Comparison of ENCODE assay signal across 8 cellular contexts in genomic region chr17:18033442-18034099, GRCh38. TPM values are rescaled to one million over a fixed set of nuclear protein-coding genes. Genes with fewer than 3 reads are reported as not detected.
DNase-seq lines count a peak whose midpoint lies in the region; ATAC-seq, FAIRE-seq and TF ChIP-seq lines count a peak whose summit lies in the region.

No MANE protein-coding gene starts in this region.

- DNase-seq in activated T-cell treated with anti-CD3 and anti-CD28 coated beads for 1 hour (ENCODE audit: low read depth) (peak; percentile 18), NCI-H1694 treated with DMSO at 0.1 percent for 48 hours (lab: John Stamatoyannopoulos, UW) (peak; percentile 96), SW 1271 (lab: John Stamatoyannopoulos, UW) (peak; percentile 75 to 96), bronchial epithelial cell (ENCODE audit: low read depth) (peak; percentile 78), keratinocyte (ENCODE audit: low read depth, low spot score) (peak; percentile 58)
- no peak for DNase-seq in activated T-cell treated with anti-CD3 and anti-CD28 coated beads, Interleukin-2, amount 50 U/mL, for 1 hour
- DNase-seq in stimulated activated CD4-positive, alpha-beta T cell treated with anti-CD3 and anti-CD28 coated beads, TNF-alpha, amount 100 ng/mL, for 48 hours (ENCODE audit: low read depth in 3 of 3): peak in 2 of 3 donors; percentile 11 to 43

- H3K9ac ChIP-seq in keratinocyte (ENCODE audit: control insufficient read depth, extremely low read depth, insufficient read depth, low read length): no peak overlapping the region

- H2AFZ ChIP-seq in keratinocyte (ENCODE audit: control insufficient read depth, low read length): no peak overlapping the region

- peaks cover 49% of the 10 kb centered on the region for H3K79me2 ChIP-seq in keratinocyte (ENCODE audit: control insufficient read depth, insufficient read depth, low read length)

- no peak overlapping the region for H3K27ac ChIP-seq in keratinocyte (ENCODE audit: control insufficient read depth, insufficient read depth, low read length)

- H3K9me1 ChIP-seq in keratinocyte (ENCODE audit: control insufficient read depth, extremely low read depth, insufficient read depth, low read length): no peaks in the 10 kb centered on the region

- H4K20me1 ChIP-seq in keratinocyte (ENCODE audit: control insufficient read depth, extremely low read depth, insufficient read depth, low read length): no peaks in the 10 kb centered on the region

- no peaks in the 10 kb centered on the region for H3K27me3 ChIP-seq in bronchial epithelial cell (ENCODE audit: control insufficient read depth, insufficient read depth, low read length)
- no peaks in the 10 kb centered on the region for H3K27me3 ChIP-seq in keratinocyte (ENCODE audit: control insufficient read depth, extremely low read depth, insufficient read depth, low read length)

- peak; percentile 78 for ATAC-seq in HG02678 (IDR thresholded peaks at IDR 0.05; ENCODE audit: unreplicated experiment)

- no peak overlapping the region for H3K4me2 ChIP-seq in keratinocyte (ENCODE audit: control insufficient read depth, extremely low read depth, insufficient read depth, low read depth, low read length)

- TF ChIP-seq CTCF in bronchial epithelial cell (IDR thresholded peaks at IDR 0.05; ENCODE audit: insufficient read depth, low read length, severe bottlenecking) (peak; percentile 51), keratinocyte (optimal IDR thresholded peaks at IDR 0.05 in 1 of 3, IDR thresholded peaks at IDR 0.05 in 1 of 3, conservative IDR thresholded peaks at IDR 0.05 in 1 of 3; ENCODE audit: extremely low read depth in 1 of 3, insufficient read depth in 2 of 3, low read length in 3 of 3) (peak; percentile 34 to 60 (median 55))

- H3K4me1 ChIP-seq in keratinocyte (ENCODE audit: control insufficient read depth, extremely low read depth, insufficient read depth, low read length): peaks cover 29% of the 10 kb centered on the region

- H3K9me3 ChIP-seq in keratinocyte (ENCODE audit: control insufficient read depth, low read depth, low read length): no peaks in the 10 kb centered on the region

- dilution Hi-C loops in keratinocyte (cut with MboI; ENCODE audit: extremely low pct_ligation_motif_present, low sequenced_read_pairs): no loop called here

- H3K36me3 ChIP-seq in bronchial epithelial cell (ENCODE audit: control insufficient read depth, insufficient read depth, low read length): no peaks in the 10 kb centered on the region
- no peaks in the 10 kb centered on the region for H3K36me3 ChIP-seq in keratinocyte (ENCODE audit: control insufficient read depth in 2 of 2, extremely low read depth in 1 of 2, insufficient read depth in 2 of 2, low read length in 2 of 2)

- H3K4me3 ChIP-seq in bronchial epithelial cell (ENCODE audit: low read depth, low read length) (no peak overlapping the region), keratinocyte (ENCODE audit: control insufficient read depth in 2 of 3, extremely low read depth in 1 of 3, insufficient read depth in 2 of 3, low read depth in 1 of 3, low read length in 3 of 3) (no peak overlapping the region)

- FAIRE-seq in bronchial epithelial cell (lab: Jason Lieb, UNC) (no peak), keratinocyte (lab: Jason Lieb, UNC) (peak; percentile 85)

RNA-seq across cellular contexts. Expression of gene ATPAF2, which starts 5.4 kb away (rescaled TPM):
- total RNA-seq in bronchial epithelial cell: 11.3 and 11.5 TPM in 2 replicates
- polyA plus RNA-seq in keratinocyte: 22.4 to 24.4 TPM (median 23.6 TPM) in 3 replicates
- 11.5 TPM for polyA plus RNA-seq in keratinocyte (2011; ENCODE audit: low read depth)
- 15.8 and 21.5 TPM in 2 replicates for polyA plus RNA-seq in keratinocyte (2011; cell fraction: cytosol; rRNA removed)
- 19.7 and 27.0 TPM in 2 replicates for polyA plus RNA-seq in keratinocyte (2011; cell fraction: nucleus; rRNA removed)
- polyA plus RNA-seq in keratinocyte (2012; ENCODE audit: low replicate concordance): 15.7 and 26.6 TPM in 2 replicates
- 16.0 to 23.8 TPM (median 19.1 TPM) in 3 replicates for polyA minus RNA-seq in keratinocyte
- 23.6 TPM for polyA minus RNA-seq in keratinocyte (2011; cell fraction: cytosol; rRNA and poly(A)+ RNA removed)
- polyA minus RNA-seq in keratinocyte (2011; cell fraction: nucleus; rRNA and poly(A)+ RNA removed): 17.2 and 19.8 TPM in 2 replicates

RNA-seq across cellular contexts. Expression of gene GID4, which starts 5.6 kb away (rescaled TPM):
- 5.3 and 6.5 TPM in 2 replicates for total RNA-seq in bronchial epithelial cell
- polyA plus RNA-seq in keratinocyte: 15.2 to 17.6 TPM (median 16.8 TPM) in 3 replicates
- polyA plus RNA-seq in keratinocyte (2011; ENCODE audit: low read depth): 8.0 TPM
- polyA plus RNA-seq in keratinocyte (2011; cell fraction: cytosol; rRNA removed): 20.4 and 25.7 TPM in 2 replicates
- 16.5 and 18.8 TPM in 2 replicates for polyA plus RNA-seq in keratinocyte (2011; cell fraction: nucleus; rRNA removed)
- 15.7 and 20.5 TPM in 2 replicates for polyA plus RNA-seq in keratinocyte (2012; ENCODE audit: low replicate concordance)
- polyA minus RNA-seq in keratinocyte: 20.8 to 29.4 TPM (median 24.1 TPM) in 3 replicates
- polyA minus RNA-seq in keratinocyte (2011; cell fraction: cytosol; rRNA and poly(A)+ RNA removed): 18.4 TPM
- 7.8 and 14.3 TPM in 2 replicates for polyA minus RNA-seq in keratinocyte (2011; cell fraction: nucleus; rRNA and poly(A)+ RNA removed)

RNA-seq across cellular contexts. Expression of gene DRG2, which starts 54.2 kb away (rescaled TPM):
- 20.7 and 23.7 TPM in 2 replicates for total RNA-seq in bronchial epithelial cell
- 33.3 to 49.2 TPM (median 36.4 TPM) in 3 replicates for polyA plus RNA-seq in keratinocyte
- polyA plus RNA-seq in keratinocyte (2011; ENCODE audit: low read depth): 24.8 TPM
- polyA plus RNA-seq in keratinocyte (2011; cell fraction: cytosol; rRNA removed): 27.7 and 40.4 TPM in 2 replicates
- 53.0 and 61.9 TPM in 2 replicates for polyA plus RNA-seq in keratinocyte (2011; cell fraction: nucleus; rRNA removed)
- 20.5 and 41.5 TPM in 2 replicates for polyA plus RNA-seq in keratinocyte (2012; ENCODE audit: low replicate concordance)
- polyA minus RNA-seq in keratinocyte: 37.7 to 57.3 TPM (median 39.7 TPM) in 3 replicates
- polyA minus RNA-seq in keratinocyte (2011; cell fraction: cytosol; rRNA and poly(A)+ RNA removed): 26.7 TPM
- 33.6 and 34.4 TPM in 2 replicates for polyA minus RNA-seq in keratinocyte (2011; cell fraction: nucleus; rRNA and poly(A)+ RNA removed)
